Comparison of ENCODE assay signal across 17 cellular contexts in the genomic region with DNA sequence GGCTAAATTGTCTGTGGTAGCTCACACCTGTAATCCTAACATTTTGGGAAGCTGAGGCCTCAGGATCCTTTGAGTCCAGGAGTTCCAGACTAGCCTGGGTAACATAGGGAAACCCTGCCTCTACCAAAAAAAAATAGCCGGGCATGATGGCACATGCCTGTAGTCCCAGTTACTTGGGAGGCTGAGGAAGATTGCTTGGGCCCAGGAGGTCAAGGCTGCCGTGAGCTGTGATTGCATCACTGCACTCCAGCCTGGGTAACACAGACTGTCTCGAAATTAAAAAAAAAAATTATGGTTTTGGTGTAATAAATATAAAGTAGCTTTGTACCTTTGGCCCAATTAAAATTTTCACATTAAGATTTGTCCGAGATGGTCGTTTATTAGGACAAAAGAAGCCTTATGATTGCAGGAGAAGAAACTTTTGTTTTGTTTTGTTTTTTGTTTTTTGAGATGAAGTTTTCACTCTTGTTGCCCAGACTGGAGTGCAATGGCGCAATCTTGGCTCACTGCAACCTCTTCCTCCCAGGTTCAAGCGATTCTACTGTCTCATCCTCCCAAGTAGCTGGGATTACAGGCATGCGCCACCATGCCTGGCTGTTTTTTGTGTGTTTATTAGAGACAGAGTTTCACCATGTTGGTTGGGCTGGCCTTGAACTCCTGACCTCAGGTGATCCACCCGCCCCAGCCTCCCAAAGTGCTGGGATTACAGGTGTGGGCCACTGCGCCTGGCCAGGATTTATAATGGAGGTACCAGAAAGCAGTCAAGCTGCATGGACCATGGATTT.
"Had no signal": no experiment of that assay in that cellular context is flagged by ENCODE, and none has a peak within 500 bp of the region (broad histone marks: within the 10 kb centered on the region; RNA-seq: fewer than 3 reads in every experiment).

No MANE protein-coding gene starts in this region.

- H3K4me3 ChIP-seq: lung, mucosa of descending colon, psoas muscle, thoracic aorta had no signal

- H3K27ac ChIP-seq: psoas muscle, thoracic aorta had no signal

- H3K36me3 ChIP-seq: thoracic aorta had no signal

- ATAC-seq: activated naive CD8-positive, alpha-beta T cell treated with anti-CD3 and anti-CD28 coated beads, Interleukin-2, amount 50 U/mL, for 24 hours; activated T-cell treated with anti-CD3 and anti-CD28 coated beads, Interleukin-2, amount 50 U/mL, for 72 hours; effector memory CD8-positive, alpha-beta T cell; left colon; mucosa of descending colon; natural killer cell; psoas muscle had no signal

- H3K9me3 ChIP-seq: mucosa of descending colon, psoas muscle, thoracic aorta had no signal

- FAIRE-seq: urothelium cell line had no signal

- DNase-seq: activated CD4-positive, alpha-beta memory T cell treated with anti-CD3 and anti-CD28 coated beads, Interleukin-2, amount 10 ng/mL, durations not matched to agents 7 days and 5 days; activated CD4-positive, alpha-beta T cell treated with anti-CD3 and anti-CD28 coated beads for 1 hour; activated naive CD4-positive, alpha-beta T cell treated with Interleukin-2 at 50 U/mL for 16 hours; activated naive CD8-positive, alpha-beta T cell treated with anti-CD3 and anti-CD28 coated beads, Interleukin-2, amount 50 U/mL, for 24 hours; activated T-cell treated with anti-CD3 and anti-CD28 coated beads, Interleukin-2, amount 50 U/mL, for 72 hours; central memory CD4-positive, alpha-beta T cell; effector memory CD8-positive, alpha-beta T cell; immature natural killer cell; left colon; mucosa of descending colon; natural killer cell; psoas muscle; stimulated activated CD4-positive, alpha-beta T cell treated with anti-CD3 and anti-CD28 coated beads, Interleukin-2, amount 100 ng/mL, for 48 hours; stimulated activated naive CD4-positive, alpha-beta T cell treated with Interleukin-2 at 50 U/mL for 16 hours had no signal
